Comparison of ENCODE assay signal across 9 cellular contexts in the genomic region with DNA sequence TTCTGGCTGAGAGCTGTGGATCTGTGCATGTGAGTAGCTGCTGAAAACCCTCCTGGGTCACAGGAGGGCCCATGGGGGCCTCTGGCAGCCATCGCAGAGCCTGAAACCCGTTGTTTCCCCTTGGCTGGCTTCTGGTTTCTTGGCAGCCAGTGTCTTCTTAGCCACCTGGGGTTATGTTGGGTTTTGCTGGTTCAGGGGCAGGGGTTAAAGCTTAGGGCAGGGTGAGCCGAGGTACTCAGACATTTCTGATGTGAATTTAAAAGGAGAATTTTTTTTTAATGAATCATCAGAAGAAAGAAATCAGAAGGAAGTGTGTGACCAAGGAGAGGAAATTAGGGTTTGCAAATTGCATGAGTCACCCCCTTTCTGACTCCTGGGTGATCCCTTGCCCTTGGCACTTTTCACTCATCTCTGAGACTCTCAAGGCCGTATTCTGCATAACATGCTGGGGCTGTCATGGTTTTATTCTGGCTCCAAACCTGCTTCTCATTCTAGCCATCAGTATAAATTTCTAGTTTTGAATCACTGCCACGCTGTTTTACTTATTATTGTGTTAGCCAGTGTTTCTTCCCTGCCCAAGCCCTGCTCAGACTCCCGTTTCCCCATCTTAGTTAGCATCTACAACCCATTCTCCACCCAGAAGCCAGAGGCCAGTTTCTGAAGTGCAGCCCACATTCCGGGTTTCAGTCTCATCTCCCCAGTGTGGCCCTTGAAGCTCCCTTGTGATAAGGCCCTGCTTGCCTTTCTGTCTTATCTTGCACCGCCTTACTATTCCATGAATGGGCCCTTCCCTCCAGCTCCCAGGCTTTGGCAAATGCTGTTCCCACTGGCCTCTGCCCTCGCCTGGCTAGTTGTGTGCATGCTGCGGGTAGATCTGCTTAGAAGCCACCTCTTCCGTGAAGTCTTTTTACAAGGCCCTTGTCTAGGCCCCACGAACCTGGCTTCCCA. TPM values are rescaled to one million over a fixed set of nuclear protein-coding genes. Genes with fewer than 3 reads are reported as not detected.
DNase-seq lines count a peak whose midpoint lies in the region; ATAC-seq and TF ChIP-seq lines count a peak whose summit lies in the region.
"Had no signal": no experiment of that assay in that cellular context is flagged by ENCODE, and none has a peak within 500 bp of the region (broad histone marks: within the 10 kb centered on the region; RNA-seq: fewer than 3 reads in every experiment).

No MANE protein-coding gene starts in this region.

- peaks cover 10% of the 10 kb centered on the region for H3K9me3 Mint-ChIP-seq in activated naive CD8-positive, alpha-beta T cell treated with anti-CD3 and anti-CD28 coated beads, Interleukin-2, amount 10 ng/mL, durations not matched to agents 7 days and 5 days
- peaks cover 5% of the 10 kb centered on the region for H3K9me3 Mint-ChIP-seq in memory B cell
- no peaks in the 10 kb centered on the region for H3K9me3 Mint-ChIP-seq in nephron progenitor cell

- peak; percentile 78 for DNase-seq in AG04449 (ENCODE audit: low read depth, low spot score)
- DNase-seq in SIG-M5 (lab: John Stamatoyannopoulos, UW), result peak; percentile 54
- peak; percentile 25 for DNase-seq in activated naive CD8-positive, alpha-beta T cell treated with anti-CD3 and anti-CD28 coated beads, Interleukin-2, amount 10 ng/mL, durations not matched to agents 7 days and 5 days
- DNase-seq in memory B cell (ENCODE audit: low spot score in 2 of 2), result no peak
- DNase-seq in nephron progenitor cell, result no peak
- DNase-seq in nucleus accumbens (lab: John Stamatoyannopoulos, UW), result no peak

- CTCF ChIA-PET in AG04449 (lab: Yijun Ruan, JAX), result interaction anchor here (1.1 to 2.1 kb wide), 4 partner anchors 13 to 204 kb away, joined by 3 to 11 read pairs (median 5); no protein-coding TSS in a partner anchor

- H3K27ac Mint-ChIP-seq in activated naive CD8-positive, alpha-beta T cell treated with anti-CD3 and anti-CD28 coated beads, Interleukin-2, amount 10 ng/mL, durations not matched to agents 7 days and 5 days, result no peak overlapping the region
- H3K27ac Mint-ChIP-seq in memory B cell, result peak overlapping the region; percentile 22
- H3K27ac Mint-ChIP-seq in nephron progenitor cell, result no peak overlapping the region

- POLR2A ChIA-PET in AG04449 (lab: Yijun Ruan, JAX), result interaction anchor here (1.5 kb wide), 1 partner anchor 16 kb away, joined by 7 read pairs; no protein-coding TSS in a partner anchor
- POLR2A ChIA-PET in activated naive CD8-positive, alpha-beta T cell treated with anti-CD3 and anti-CD28 coated beads, Interleukin-2, amount 10 ng/mL, durations not matched to agents 7 days and 5 days (lab: Charles Lee), result interaction anchor here (0.6 to 1.3 kb wide), 2 partner anchors 13 to 71 kb away, joined by 4 to 8 read pairs; no protein-coding TSS in a partner anchor

- peak overlapping the region; percentile 33 for H3K4me3 Mint-ChIP-seq in activated naive CD8-positive, alpha-beta T cell treated with anti-CD3 and anti-CD28 coated beads, Interleukin-2, amount 10 ng/mL, durations not matched to agents 7 days and 5 days
- H3K4me3 Mint-ChIP-seq in memory B cell (peak overlapping the region; percentile 30), nephron progenitor cell (no peak overlapping the region)

- TF ChIP-seq CTCF in AG04449 (IDR thresholded peaks at IDR 0.05; ENCODE audit: insufficient read depth, low read length, missing control alignments) (no peak), nephron progenitor cell (IDR thresholded peaks at IDR 0.05) (no peak)

- H3K4me3 ChIP-seq in AG04449 (ENCODE audit: low read depth, low read length), result no peak overlapping the region

- ATAC-seq in GM19035 (IDR thresholded peaks at IDR 0.05; ENCODE audit: unreplicated experiment) (peak; percentile 49), HG03135 (IDR thresholded peaks at IDR 0.05; ENCODE audit: unreplicated experiment) (peak; percentile 60), memory B cell (ENCODE audit: low read depth) (peak; percentile 55)
- ATAC-seq in activated naive CD8-positive, alpha-beta T cell treated with anti-CD3 and anti-CD28 coated beads, Interleukin-2, amount 10 ng/mL, durations not matched to agents 7 days and 5 days (ENCODE audit: low read depth), result peak; percentile 71

- H3K36me3 Mint-ChIP-seq in activated naive CD8-positive, alpha-beta T cell treated with anti-CD3 and anti-CD28 coated beads, Interleukin-2, amount 10 ng/mL, durations not matched to agents 7 days and 5 days, result peaks cover 16% of the 10 kb centered on the region
- H3K36me3 Mint-ChIP-seq in memory B cell (peaks cover 5% of the 10 kb centered on the region), nephron progenitor cell (ENCODE audit: low read depth) (no peaks in the 10 kb centered on the region)

- H3K4me1 Mint-ChIP-seq in activated naive CD8-positive, alpha-beta T cell treated with anti-CD3 and anti-CD28 coated beads, Interleukin-2, amount 10 ng/mL, durations not matched to agents 7 days and 5 days, result peaks cover 52% of the 10 kb centered on the region
- H3K4me1 Mint-ChIP-seq in memory B cell (peaks cover 22% of the 10 kb centered on the region), nephron progenitor cell (peaks cover 10% of the 10 kb centered on the region)

- peaks cover 61% of the 10 kb centered on the region for H3K27me3 Mint-ChIP-seq in activated naive CD8-positive, alpha-beta T cell treated with anti-CD3 and anti-CD28 coated beads, Interleukin-2, amount 10 ng/mL, durations not matched to agents 7 days and 5 days
- no peaks in the 10 kb centered on the region for H3K27me3 Mint-ChIP-seq in memory B cell
- H3K27me3 Mint-ChIP-seq in nephron progenitor cell (ENCODE audit: low read depth, poor library complexity), result peaks cover 11% of the 10 kb centered on the region

RNA-seq across cellular contexts. Expression of a gene that starts 40.9 kb away (rescaled TPM):
- total RNA-seq in activated naive CD8-positive, alpha-beta T cell treated with anti-CD3 and anti-CD28 coated beads, Interleukin-2, amount 10 ng/mL, durations not matched to agents 7 days and 5 days, result under 1 TPM; 0.26 to 0.44 TPM
- total RNA-seq: skeletal muscle tissue had no signal

Comparison
In these comparisons a context has a peak if more than half of its experiments do, and no peak if none do; other contexts are left out.
1. DNase-seq: peak in AG04449 (single experiment), SIG-M5 (single experiment) and activated naive CD8-positive, alpha-beta T cell treated with anti-CD3 and anti-CD28 coated beads, Interleukin-2, amount 10 ng/mL, durations not matched to agents 7 days and 5 days (single experiment); none in memory B cell (0 of 2), nephron progenitor cell (single experiment) and nucleus accumbens (0 of 56).
2. Peak in every context shown above with its lines, with median percentiles within 50 percentile points of each other: ATAC-seq.